ENCODE assay signal across 1 cellular context in the genomic region with DNA sequence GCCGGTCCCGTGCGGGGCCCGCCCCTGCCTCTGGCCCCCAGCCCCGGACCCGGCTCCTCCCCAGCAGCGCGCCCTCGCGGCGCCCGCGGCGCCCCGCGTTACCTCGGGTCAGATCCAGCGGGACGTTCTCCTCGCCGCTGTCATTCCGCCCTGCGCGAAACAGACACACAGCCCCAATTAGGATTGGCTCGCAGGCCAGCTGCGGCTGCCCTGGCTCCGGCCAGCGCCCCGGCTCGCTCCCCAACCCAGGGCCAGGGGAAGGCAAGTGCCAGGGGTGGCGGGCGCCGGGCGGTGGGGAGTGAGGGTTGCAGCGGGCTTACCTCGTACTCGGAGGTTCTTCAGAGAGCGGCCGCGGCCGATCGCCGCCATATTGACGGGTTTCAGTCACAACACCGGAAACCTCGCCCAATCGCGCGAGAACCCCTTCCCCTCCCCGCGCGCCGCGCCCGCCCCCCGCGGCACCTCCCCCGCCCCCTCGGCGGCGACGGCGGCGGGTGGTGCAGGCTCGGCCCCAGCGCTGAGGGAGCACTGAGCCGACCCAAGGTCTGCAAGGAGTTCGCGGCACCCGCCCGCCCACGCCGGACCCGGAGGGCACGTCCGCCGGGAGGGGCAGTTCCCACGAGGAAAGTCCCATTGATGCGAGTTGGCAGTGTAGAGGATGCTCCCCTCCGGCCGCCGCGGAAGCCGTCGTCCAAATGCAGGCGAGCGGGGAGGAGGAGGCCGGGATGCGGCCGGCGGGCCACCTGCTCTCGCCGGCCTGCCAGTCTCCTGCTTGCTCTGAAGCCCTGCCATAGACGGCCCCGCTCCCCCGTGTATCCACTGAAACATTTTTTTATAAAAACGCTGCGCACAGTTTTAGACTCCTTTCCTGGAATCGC.
A peak's percentile ranks its signal among the peaks of the same experiment; 100 is the strongest.
TF ChIP-seq lines count a peak whose summit lies in the region.

A gene with protein sequence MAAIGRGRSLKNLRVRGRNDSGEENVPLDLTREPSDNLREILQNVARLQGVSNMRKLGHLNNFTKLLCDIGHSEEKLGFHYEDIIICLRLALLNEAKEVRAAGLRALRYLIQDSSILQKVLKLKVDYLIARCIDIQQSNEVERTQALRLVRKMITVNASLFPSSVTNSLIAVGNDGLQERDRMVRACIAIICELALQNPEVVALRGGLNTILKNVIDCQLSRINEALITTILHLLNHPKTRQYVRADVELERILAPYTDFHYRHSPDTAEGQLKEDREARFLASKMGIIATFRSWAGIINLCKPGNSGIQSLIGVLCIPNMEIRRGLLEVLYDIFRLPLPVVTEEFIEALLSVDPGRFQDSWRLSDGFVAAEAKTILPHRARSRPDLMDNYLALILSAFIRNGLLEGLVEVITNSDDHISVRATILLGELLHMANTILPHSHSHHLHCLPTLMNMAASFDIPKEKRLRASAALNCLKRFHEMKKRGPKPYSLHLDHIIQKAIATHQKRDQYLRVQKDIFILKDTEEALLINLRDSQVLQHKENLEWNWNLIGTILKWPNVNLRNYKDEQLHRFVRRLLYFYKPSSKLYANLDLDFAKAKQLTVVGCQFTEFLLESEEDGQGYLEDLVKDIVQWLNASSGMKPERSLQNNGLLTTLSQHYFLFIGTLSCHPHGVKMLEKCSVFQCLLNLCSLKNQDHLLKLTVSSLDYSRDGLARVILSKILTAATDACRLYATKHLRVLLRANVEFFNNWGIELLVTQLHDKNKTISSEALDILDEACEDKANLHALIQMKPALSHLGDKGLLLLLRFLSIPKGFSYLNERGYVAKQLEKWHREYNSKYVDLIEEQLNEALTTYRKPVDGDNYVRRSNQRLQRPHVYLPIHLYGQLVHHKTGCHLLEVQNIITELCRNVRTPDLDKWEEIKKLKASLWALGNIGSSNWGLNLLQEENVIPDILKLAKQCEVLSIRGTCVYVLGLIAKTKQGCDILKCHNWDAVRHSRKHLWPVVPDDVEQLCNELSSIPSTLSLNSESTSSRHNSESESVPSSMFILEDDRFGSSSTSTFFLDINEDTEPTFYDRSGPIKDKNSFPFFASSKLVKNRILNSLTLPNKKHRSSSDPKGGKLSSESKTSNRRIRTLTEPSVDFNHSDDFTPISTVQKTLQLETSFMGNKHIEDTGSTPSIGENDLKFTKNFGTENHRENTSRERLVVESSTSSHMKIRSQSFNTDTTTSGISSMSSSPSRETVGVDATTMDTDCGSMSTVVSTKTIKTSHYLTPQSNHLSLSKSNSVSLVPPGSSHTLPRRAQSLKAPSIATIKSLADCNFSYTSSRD (N-terminal part only) (minus strand): TSS at position 391 of the 878 bp plus-strand sequence. CDS start 22 bp downstream, at position 369.

TF ChIP-seq in neural cell, 6 proteins besides CTCF, POLR2A, EP300 and RAD21:
- no peak for TF ChIP-seq SMC3 (conservative IDR thresholded peaks at IDR 0.05; ENCODE audit: poor library complexity)
- peak; percentile 95 for TF ChIP-seq TAF1 (IDR thresholded peaks at IDR 0.05; ENCODE audit: low read depth)
- no peak for TF ChIP-seq EZH2 (IDR thresholded peaks at IDR 0.05; ENCODE audit: borderline replicate concordance, insufficient read depth, low read length, poor library complexity, severe bottlenecking)
- TF ChIP-seq POLR2AphosphoS5 (IDR thresholded peaks at IDR 0.05) = peak; percentile 85
- TF ChIP-seq MXI1 (conservative IDR thresholded peaks at IDR 0.05; ENCODE audit: poor library complexity, severe bottlenecking) = peak; percentile 56
- TF ChIP-seq, protein P1, sequence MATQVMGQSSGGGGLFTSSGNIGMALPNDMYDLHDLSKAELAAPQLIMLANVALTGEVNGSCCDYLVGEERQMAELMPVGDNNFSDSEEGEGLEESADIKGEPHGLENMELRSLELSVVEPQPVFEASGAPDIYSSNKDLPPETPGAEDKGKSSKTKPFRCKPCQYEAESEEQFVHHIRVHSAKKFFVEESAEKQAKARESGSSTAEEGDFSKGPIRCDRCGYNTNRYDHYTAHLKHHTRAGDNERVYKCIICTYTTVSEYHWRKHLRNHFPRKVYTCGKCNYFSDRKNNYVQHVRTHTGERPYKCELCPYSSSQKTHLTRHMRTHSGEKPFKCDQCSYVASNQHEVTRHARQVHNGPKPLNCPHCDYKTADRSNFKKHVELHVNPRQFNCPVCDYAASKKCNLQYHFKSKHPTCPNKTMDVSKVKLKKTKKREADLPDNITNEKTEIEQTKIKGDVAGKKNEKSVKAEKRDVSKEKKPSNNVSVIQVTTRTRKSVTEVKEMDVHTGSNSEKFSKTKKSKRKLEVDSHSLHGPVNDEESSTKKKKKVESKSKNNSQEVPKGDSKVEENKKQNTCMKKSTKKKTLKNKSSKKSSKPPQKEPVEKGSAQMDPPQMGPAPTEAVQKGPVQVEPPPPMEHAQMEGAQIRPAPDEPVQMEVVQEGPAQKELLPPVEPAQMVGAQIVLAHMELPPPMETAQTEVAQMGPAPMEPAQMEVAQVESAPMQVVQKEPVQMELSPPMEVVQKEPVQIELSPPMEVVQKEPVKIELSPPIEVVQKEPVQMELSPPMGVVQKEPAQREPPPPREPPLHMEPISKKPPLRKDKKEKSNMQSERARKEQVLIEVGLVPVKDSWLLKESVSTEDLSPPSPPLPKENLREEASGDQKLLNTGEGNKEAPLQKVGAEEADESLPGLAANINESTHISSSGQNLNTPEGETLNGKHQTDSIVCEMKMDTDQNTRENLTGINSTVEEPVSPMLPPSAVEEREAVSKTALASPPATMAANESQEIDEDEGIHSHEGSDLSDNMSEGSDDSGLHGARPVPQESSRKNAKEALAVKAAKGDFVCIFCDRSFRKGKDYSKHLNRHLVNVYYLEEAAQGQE (IDR thresholded peaks at IDR 0.05; ENCODE audit: borderline replicate concordance) = peak; percentile 80
